In the genomic region with DNA sequence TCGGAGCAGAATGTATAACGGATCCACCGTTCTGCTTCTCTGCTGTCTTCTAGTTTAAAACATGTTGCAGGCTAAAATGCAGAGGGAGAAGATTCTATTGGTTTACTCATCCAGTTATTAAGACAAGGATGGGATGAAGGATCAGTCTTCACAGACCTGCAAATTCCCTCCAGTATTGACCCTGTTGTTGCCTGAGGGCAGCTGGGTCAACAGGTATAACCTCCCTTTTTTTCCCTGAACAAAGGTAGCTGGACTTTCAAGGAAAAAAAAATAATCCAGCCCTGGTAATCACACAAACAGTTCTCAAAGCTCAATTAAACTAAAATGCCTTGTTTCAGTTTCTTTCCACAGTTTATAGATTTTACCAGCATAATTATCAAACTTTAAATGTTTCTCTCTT, we compare ENCODE assay signal across 21 cellular contexts.
"Had no signal": no experiment of that assay in that cellular context is flagged by ENCODE, and none has a peak within 500 bp of the region (broad histone marks: within the 10 kb centered on the region; RNA-seq: fewer than 3 reads in every experiment).

No MANE protein-coding gene starts in this region.

- H3K27ac ChIP-seq: cardiac muscle cell, heart left ventricle, left ventricle myocardium inferior, neural progenitor cell, parathyroid adenoma, suprapubic skin, upper lobe of left lung had no signal

- H3K4me3 ChIP-seq: cardiac muscle cell, heart left ventricle, left ventricle myocardium inferior, neural progenitor cell, skin epidermis, suprapubic skin, upper lobe of left lung had no signal

- H3K27ac Mint-ChIP-seq: activated CD4-positive, alpha-beta T cell treated with anti-CD3 and anti-CD28 coated beads, Interleukin-2, amount 10 ng/mL, durations not matched to agents 7 days and 5 days; neural progenitor cell; T-helper 1 cell treated with Interleukin-12 subunit alpha and Interleukin-12 subunit beta and Interleukin-4 antibody, amounts not matched to agents 30 μg/mL and 1 μg/mL, for 36 hours had no signal

- H3K9me3 ChIP-seq: heart left ventricle, left ventricle myocardium inferior, suprapubic skin, upper lobe of left lung had no signal

- ATAC-seq: heart left ventricle, SK-N-SH treated with all-trans-retinoic acid at 6 μM for 48 hours had no signal

- FAIRE-seq: endothelial cell of umbilical vein, frontal cortex, islet of Langerhans, TTC549 had no signal

- H3K9me3 Mint-ChIP-seq: activated CD4-positive, alpha-beta T cell treated with anti-CD3 and anti-CD28 coated beads, Interleukin-2, amount 10 ng/mL, durations not matched to agents 7 days and 5 days; activated naive CD4-positive, alpha-beta T cell treated with anti-CD3 and anti-CD28 coated beads, Interleukin-2, amount 50 U/mL, for 72 hours; neural progenitor cell; T-helper 1 cell treated with Interleukin-12 subunit alpha and Interleukin-12 subunit beta and Interleukin-4 antibody, amounts not matched to agents 30 μg/mL and 1 μg/mL, for 36 hours had no signal

- H3K36me3 ChIP-seq: cardiac muscle cell, heart left ventricle, left ventricle myocardium inferior, neural progenitor cell, suprapubic skin, upper lobe of left lung had no signal

- H2AFZ ChIP-seq: neural progenitor cell, parathyroid adenoma had no signal

- H3K27me3 ChIP-seq: cardiac muscle cell, heart left ventricle, neural progenitor cell, suprapubic skin, upper lobe of left lung had no signal

- H3K79me2 ChIP-seq: parathyroid adenoma had no signal

- DNase-seq: activated CD4-positive, alpha-beta T cell treated with anti-CD3 and anti-CD28 coated beads, Interleukin-2, amount 10 ng/mL, durations not matched to agents 7 days and 5 days; activated CD4-positive, CD25-positive, alpha-beta regulatory T cell; activated effector memory CD4-positive, alpha-beta T cell treated with Interleukin-2 at 50 U/mL for 16 hours; activated T-cell treated with anti-CD3 and anti-CD28 coated beads for 4 hours; aorta; heart left ventricle; left ventricle myocardium inferior; mesenchymal stem cell; upper lobe of left lung had no signal

- H3K9ac ChIP-seq: neural progenitor cell, parathyroid adenoma had no signal

- H3K27me3 Mint-ChIP-seq: activated CD4-positive, alpha-beta T cell treated with anti-CD3 and anti-CD28 coated beads, Interleukin-2, amount 10 ng/mL, durations not matched to agents 7 days and 5 days had no signal

- H3K4me3 Mint-ChIP-seq: activated CD4-positive, alpha-beta T cell treated with anti-CD3 and anti-CD28 coated beads, Interleukin-2, amount 10 ng/mL, durations not matched to agents 7 days and 5 days; neural progenitor cell; T-helper 1 cell treated with Interleukin-12 subunit alpha and Interleukin-12 subunit beta and Interleukin-4 antibody, amounts not matched to agents 30 μg/mL and 1 μg/mL, for 36 hours had no signal
